9 cellular contexts compared by ENCODE assay signal in the genomic region with DNA sequence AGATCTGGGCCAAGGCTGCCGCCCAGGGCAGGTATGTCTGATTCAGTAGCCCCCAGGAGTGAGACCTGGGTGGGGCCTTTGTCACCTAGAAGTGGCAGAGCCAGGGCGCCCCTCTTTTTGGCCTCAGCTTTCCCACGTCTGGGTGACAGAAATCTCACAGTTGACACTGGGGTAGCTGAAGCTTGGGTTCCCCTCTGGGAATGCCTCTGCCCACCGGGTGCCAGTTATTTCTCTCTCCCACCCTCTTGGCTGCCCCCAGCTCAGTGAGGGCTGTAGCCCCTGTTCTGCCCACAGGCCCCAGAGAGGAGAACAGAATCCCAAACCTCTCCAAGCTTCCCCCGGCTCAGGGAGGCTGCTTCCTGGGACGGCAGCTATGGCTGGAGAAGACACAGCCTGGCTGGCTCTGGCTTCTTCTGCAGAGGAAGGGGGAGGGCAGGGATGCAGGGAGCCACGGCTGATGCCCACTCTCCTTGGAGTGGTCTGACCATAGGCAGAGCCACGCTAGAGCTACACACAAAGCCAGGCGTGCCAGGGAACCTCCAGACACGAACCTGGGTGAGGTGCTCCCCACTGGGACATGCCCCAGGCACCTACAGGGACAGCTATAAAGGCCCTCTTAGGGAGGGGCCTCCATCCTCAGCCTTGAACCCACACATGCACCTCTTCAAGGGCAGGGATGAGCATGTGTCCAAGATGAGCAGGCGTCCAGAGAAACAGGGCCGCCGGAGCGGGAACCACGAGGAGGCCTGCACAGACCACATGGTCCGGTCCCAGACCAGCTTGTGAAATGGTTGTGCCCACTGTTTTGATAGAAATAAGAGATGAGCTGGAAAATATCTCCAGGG. TPM values are rescaled to one million over a fixed set of nuclear protein-coding genes. Genes with fewer than 3 reads are reported as not detected.
DNase-seq lines count a peak whose midpoint lies in the region; ATAC-seq and TF ChIP-seq lines count a peak whose summit lies in the region.
"Had no signal": no experiment of that assay in that cellular context is flagged by ENCODE, and none has a peak within 500 bp of the region (broad histone marks: within the 10 kb centered on the region; RNA-seq: fewer than 3 reads in every experiment).

No MANE protein-coding gene starts in this region.

- H2BK120ac ChIP-seq in mesenchymal stem cell (ENCODE audit: low read depth, low read length), result no peak overlapping the region

- H3K27me3 ChIP-seq in mesenchymal stem cell (ENCODE audit: control insufficient read depth in 1 of 2, insufficient read depth in 1 of 2, low read length in 2 of 2), result no peaks in the 10 kb centered on the region

- H2BK12ac ChIP-seq in mesenchymal stem cell (ENCODE audit: low read length in 2 of 2), result no peak overlapping the region

- H3K9ac ChIP-seq in mesenchymal stem cell (ENCODE audit: low read length), result no peak overlapping the region

- no peak overlapping the region for H4K8ac ChIP-seq in mesenchymal stem cell (ENCODE audit: low read length)

- peak overlapping the region in 1 of 2 donors; percentile 17 for H3K27ac Mint-ChIP-seq in stimulated activated naive CD8-positive, alpha-beta T cell treated with anti-CD3 and anti-CD28 coated beads, Interleukin-15, amount 100 ng/mL, for 72 hours
- no peak overlapping the region for H3K27ac Mint-ChIP-seq in chondrocyte (ENCODE audit: unreplicated experiment)
- H3K27ac Mint-ChIP-seq: effector memory CD8-positive, alpha-beta T cell had no signal

- no peak overlapping the region for H2AFZ ChIP-seq in mesenchymal stem cell (ENCODE audit: low read depth, low read length)

- H3K4ac ChIP-seq in mesenchymal stem cell (ENCODE audit: low read depth in 1 of 2, low read length in 2 of 2), result no peak overlapping the region

- H3K14ac ChIP-seq in mesenchymal stem cell (ENCODE audit: low read length in 2 of 2), result peak overlapping the region in 1 of 2 experiments; percentile 69

- no peaks in the 10 kb centered on the region for H3K27me3 Mint-ChIP-seq in stimulated activated naive CD8-positive, alpha-beta T cell treated with anti-CD3 and anti-CD28 coated beads, Interleukin-15, amount 100 ng/mL, for 72 hours
- H3K27me3 Mint-ChIP-seq in chondrocyte (ENCODE audit: low read depth), result no peaks in the 10 kb centered on the region
- H3K27me3 Mint-ChIP-seq: effector memory CD8-positive, alpha-beta T cell had no signal

- TF ChIP-seq CTCF in chondrocyte (IDR thresholded peaks at IDR 0.05), result no peak

- H3K36me3 ChIP-seq in mesenchymal stem cell (ENCODE audit: control insufficient read depth in 1 of 2, insufficient read depth in 2 of 2, low read depth in 1 of 2, low read length in 2 of 2), result peaks cover 0 to 73% of the 10 kb centered on the region in 2 experiments

- H3K9me3 Mint-ChIP-seq in stimulated activated naive CD8-positive, alpha-beta T cell treated with anti-CD3 and anti-CD28 coated beads, Interleukin-15, amount 100 ng/mL, for 72 hours, result no peaks in the 10 kb centered on the region
- H3K9me3 Mint-ChIP-seq in chondrocyte (ENCODE audit: low read depth), result no peaks in the 10 kb centered on the region
- H3K9me3 Mint-ChIP-seq: effector memory CD8-positive, alpha-beta T cell had no signal

- no peak overlapping the region for H4K91ac ChIP-seq in mesenchymal stem cell (ENCODE audit: low read length)

- no peak overlapping the region for H3K4me3 ChIP-seq in mesenchymal stem cell (ENCODE audit: insufficient read depth in 1 of 2, low read depth in 1 of 2, low read length in 2 of 2)

- no peaks in the 10 kb centered on the region for H3K79me1 ChIP-seq in mesenchymal stem cell (replicated peaks; ENCODE audit: low read length, poor library complexity, severe bottlenecking)

- H3K18ac ChIP-seq in mesenchymal stem cell (ENCODE audit: low read depth in 1 of 2, low read length in 2 of 2), result no peak overlapping the region

- no peak for ATAC-seq in stimulated activated naive CD8-positive, alpha-beta T cell treated with anti-CD3 and anti-CD28 coated beads, Interleukin-15, amount 100 ng/mL, for 72 hours
- ATAC-seq in stimulated activated naive CD8-positive, alpha-beta T cell treated with anti-CD3 and anti-CD28 coated beads, Interleukin-15, Interleukin-2, amounts not matched to agents 100 U/mL and 50 U/mL, for 24 hours, result no peak
- ATAC-seq in GM19023 (IDR thresholded peaks at IDR 0.05; ENCODE audit: unreplicated experiment) (no peak), HG03135 (IDR thresholded peaks at IDR 0.05; ENCODE audit: unreplicated experiment) (no peak)
- no peak for ATAC-seq in activated CD4-positive, CD25-positive, alpha-beta regulatory T cell treated with anti-CD3 and anti-CD28 coated beads, Interleukin-2, amount 50 U/mL, for 24 hours
- ATAC-seq: effector memory CD8-positive, alpha-beta T cell had no signal

- peaks cover 2% of the 10 kb centered on the region for H3K36me3 Mint-ChIP-seq in chondrocyte (ENCODE audit: low read depth)

- WGBS in mesenchymal stem cell, result 92% methylated on average over 16 of the region's 16 CpGs

- H3K4me3 Mint-ChIP-seq in stimulated activated naive CD8-positive, alpha-beta T cell treated with anti-CD3 and anti-CD28 coated beads, Interleukin-15, amount 100 ng/mL, for 72 hours, result no peak overlapping the region
- H3K4me3 Mint-ChIP-seq in chondrocyte (ENCODE audit: unreplicated experiment), result no peak overlapping the region
- H3K4me3 Mint-ChIP-seq: effector memory CD8-positive, alpha-beta T cell had no signal

- H3K4me1 Mint-ChIP-seq in stimulated activated naive CD8-positive, alpha-beta T cell treated with anti-CD3 and anti-CD28 coated beads, Interleukin-15, amount 100 ng/mL, for 72 hours, result no peaks in the 10 kb centered on the region
- peaks cover 31% of the 10 kb centered on the region for H3K4me1 Mint-ChIP-seq in chondrocyte (ENCODE audit: low read depth)

- DNase-seq in stimulated activated naive CD8-positive, alpha-beta T cell treated with anti-CD3 and anti-CD28 coated beads, Interleukin-15, amount 100 ng/mL, for 72 hours, result peak; percentile 0 to 6
- no peak for DNase-seq in stimulated activated naive CD8-positive, alpha-beta T cell treated with anti-CD3 and anti-CD28 coated beads, Interleukin-15, Interleukin-2, amounts not matched to agents 100 U/mL and 50 U/mL, for 24 hours
- DNase-seq in chondrocyte (ENCODE audit: low spot score) (peak; percentile 75), mesenchymal stem cell (no peak), UCSD-AML1 (lab: John Stamatoyannopoulos, UW; ENCODE audit: unreplicated experiment) (no peak)
- DNase-seq: effector memory CD8-positive, alpha-beta T cell had no signal

- H3K4me1 ChIP-seq in mesenchymal stem cell (ENCODE audit: control insufficient read depth, insufficient read depth, low read depth, low read length), result peaks cover 27% of the 10 kb centered on the region

- no peaks in the 10 kb centered on the region for H3K9me3 ChIP-seq in mesenchymal stem cell (ENCODE audit: control insufficient read depth, low read length)

- H3K4me2 ChIP-seq in mesenchymal stem cell (ENCODE audit: low read length, poor library complexity, severe bottlenecking), result no peak overlapping the region

- peak overlapping the region; percentile 37 for H2AK5ac ChIP-seq in mesenchymal stem cell (ENCODE audit: low read length, severe bottlenecking)

- H3K27ac ChIP-seq in mesenchymal stem cell (ENCODE audit: low read length, poor library complexity, severe bottlenecking), result no peak overlapping the region

- no peak overlapping the region for H3K23ac ChIP-seq in mesenchymal stem cell (ENCODE audit: low read length in 2 of 2)

- H2BK15ac ChIP-seq in mesenchymal stem cell (ENCODE audit: low read depth, poor library complexity, severe bottlenecking), result no peak overlapping the region

- H2BK5ac ChIP-seq in mesenchymal stem cell (ENCODE audit: low read depth, low read length, poor library complexity, severe bottlenecking), result no peak overlapping the region

RNA-seq across cellular contexts. Expression of a gene that starts 51.7 kb away (rescaled TPM):
- total RNA-seq in chondrocyte, result 5.1 to 6.5 TPM (median 6.5 TPM) in 3 replicates
- polyA plus RNA-seq in mesenchymal stem cell (2013, experiment 1 of 2), result 0.15 TPM
- 0.11 TPM for polyA plus RNA-seq in mesenchymal stem cell (2013, experiment 2 of 2)

Comparison
In these comparisons a context has a peak if more than half of its experiments do, and no peak if none do; other contexts are left out.
1. DNase-seq: peak in stimulated activated naive CD8-positive, alpha-beta T cell treated with anti-CD3 and anti-CD28 coated beads, Interleukin-15, amount 100 ng/mL, for 72 hours (2 of 2) and chondrocyte (single experiment); none in stimulated activated naive CD8-positive, alpha-beta T cell treated with anti-CD3 and anti-CD28 coated beads, Interleukin-15, Interleukin-2, amounts not matched to agents 100 U/mL and 50 U/mL, for 24 hours (single experiment), mesenchymal stem cell (single experiment) and UCSD-AML1 (single experiment).